15 cellular contexts compared by ENCODE assay signal in the genomic region with DNA sequence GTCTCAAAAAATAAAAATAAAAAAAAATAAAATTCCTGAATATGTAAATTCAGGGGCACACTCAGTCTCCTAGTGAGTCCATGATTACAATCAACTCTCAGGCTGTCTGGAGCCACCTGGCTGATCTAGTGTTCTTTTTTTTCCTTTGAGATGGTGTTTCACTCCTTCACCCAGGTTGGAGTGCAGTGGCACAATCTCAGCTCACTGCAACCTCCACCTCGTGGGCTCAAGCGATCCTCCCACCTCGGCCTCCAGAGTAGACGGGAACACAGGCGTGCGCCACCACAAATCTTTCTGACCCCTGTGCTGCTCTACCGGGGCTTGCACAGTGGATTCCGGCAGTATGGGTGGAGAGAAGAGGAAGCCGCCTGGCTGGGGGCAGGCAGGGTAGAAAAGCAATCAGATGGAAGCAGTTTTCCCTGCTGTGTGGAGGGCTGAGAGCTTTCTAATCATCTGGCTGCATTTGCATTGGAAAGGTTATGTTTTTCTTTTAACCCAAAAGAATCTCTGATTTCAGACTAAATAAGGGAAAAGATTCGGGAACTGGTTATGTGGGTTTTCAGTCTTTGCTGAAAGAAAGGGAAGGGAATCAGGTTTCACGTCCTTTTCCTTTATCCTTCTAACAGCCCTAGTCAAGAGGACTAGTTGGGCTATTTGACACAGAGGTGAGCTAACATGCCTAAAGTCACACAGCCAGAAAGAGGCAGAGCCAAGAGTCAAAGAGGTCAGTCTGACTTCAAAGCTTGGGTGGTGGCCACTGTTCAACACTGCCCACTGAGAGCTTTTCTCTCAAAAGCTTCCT. TPM values are rescaled to one million over a fixed set of nuclear protein-coding genes. Genes with fewer than 3 reads are reported as not detected.
DNase-seq lines count a peak whose midpoint lies in the region; ATAC-seq and TF ChIP-seq lines count a peak whose summit lies in the region.
"Had no signal": no experiment of that assay in that cellular context is flagged by ENCODE, and none has a peak within 500 bp of the region (broad histone marks: within the 10 kb centered on the region; RNA-seq: fewer than 3 reads in every experiment).

No MANE protein-coding gene starts in this region.

- peaks cover 28% of the 10 kb centered on the region for H3K4me1 ChIP-seq in mesenchymal stem cell (ENCODE audit: control insufficient read depth, insufficient read depth, low read depth, low read length)
- no peaks in the 10 kb centered on the region for H3K4me1 ChIP-seq in naive thymus-derived CD4-positive, alpha-beta T cell (ENCODE audit: control insufficient read depth in 2 of 2, insufficient read depth in 2 of 2, low read length in 2 of 2)

- TF ChIP-seq CTCF in Calu3 (IDR thresholded peaks at IDR 0.05; ENCODE audit: unreplicated experiment) (no peak), epithelial cell of esophagus (IDR thresholded peaks at IDR 0.05; ENCODE audit: insufficient read depth, low read depth, low read length, missing control alignments) (no peak)

- H2BK5ac ChIP-seq in mesenchymal stem cell (ENCODE audit: low read depth, low read length, poor library complexity, severe bottlenecking) = no peak overlapping the region

- no peak overlapping the region for H3K4ac ChIP-seq in mesenchymal stem cell (ENCODE audit: low read depth in 1 of 2, low read length in 2 of 2)

- no TSS peak for BruUV-seq in Calu3 (replicated peaks; lab: Mats Ljungman, UMichigan)

- no peaks in the 10 kb centered on the region for H3K9me3 ChIP-seq in mesenchymal stem cell (ENCODE audit: control insufficient read depth, low read length)
- H3K9me3 ChIP-seq in naive thymus-derived CD4-positive, alpha-beta T cell (ENCODE audit: control insufficient read depth in 2 of 3, low read length in 3 of 3) = no peaks in the 10 kb centered on the region
- H3K9me3 ChIP-seq: mucosa of descending colon had no signal

- H2BK12ac ChIP-seq in mesenchymal stem cell (ENCODE audit: low read length in 2 of 2) = no peak overlapping the region

- H3K4me2 ChIP-seq in mesenchymal stem cell (ENCODE audit: low read length, poor library complexity, severe bottlenecking) = no peak overlapping the region

- no peak overlapping the region for H2BK15ac ChIP-seq in mesenchymal stem cell (ENCODE audit: low read depth, poor library complexity, severe bottlenecking)

- H2AK5ac ChIP-seq in mesenchymal stem cell (ENCODE audit: low read length, severe bottlenecking) = peak overlapping the region; percentile 75

- H3K27me3 ChIP-seq in mesenchymal stem cell (ENCODE audit: control insufficient read depth in 1 of 2, insufficient read depth in 1 of 2, low read length in 2 of 2) = no peaks in the 10 kb centered on the region
- no peaks in the 10 kb centered on the region for H3K27me3 ChIP-seq in naive thymus-derived CD4-positive, alpha-beta T cell (ENCODE audit: control insufficient read depth in 2 of 2, insufficient read depth in 2 of 2, low read length in 2 of 2)

- no peak overlapping the region for H3K23ac ChIP-seq in mesenchymal stem cell (ENCODE audit: low read length in 2 of 2)

- POLR2A ChIA-PET in naive thymus-derived CD4-positive, alpha-beta T cell (lab: Charles Lee) = no interaction called here

- H3K9ac ChIP-seq in mesenchymal stem cell (ENCODE audit: low read length) = no peak overlapping the region

- H3K36me3 ChIP-seq in mesenchymal stem cell (ENCODE audit: control insufficient read depth in 1 of 2, insufficient read depth in 2 of 2, low read depth in 1 of 2, low read length in 2 of 2) = peaks cover 44 to 62% of the 10 kb centered on the region in 2 experiments
- peaks cover 0 to 30% (median 0%) of the 10 kb centered on the region in 3 experiments for H3K36me3 ChIP-seq in naive thymus-derived CD4-positive, alpha-beta T cell (ENCODE audit: control insufficient read depth in 2 of 3, insufficient read depth in 3 of 3, low read length in 3 of 3)

- no peak for ATAC-seq in naive thymus-derived CD4-positive, alpha-beta T cell
- ATAC-seq: mucosa of descending colon had no signal

- peaks cover 7% of the 10 kb centered on the region for H3K79me1 ChIP-seq in mesenchymal stem cell (replicated peaks; ENCODE audit: low read length, poor library complexity, severe bottlenecking)

- H3K27ac ChIP-seq in mesenchymal stem cell (ENCODE audit: low read length, poor library complexity, severe bottlenecking) = peak overlapping the region; percentile 27
- no peak overlapping the region for H3K27ac ChIP-seq in naive thymus-derived CD4-positive, alpha-beta T cell (ENCODE audit: low read depth, low read length)

- intact Hi-C loops in Calu3 (cut with micrococcal nuclease; ENCODE audit: unreplicated experiment) = no loop called here
- intact Hi-C loops in naive thymus-derived CD4-positive, alpha-beta T cell (cut with micrococcal nuclease) = no loop called here

- WGBS in mesenchymal stem cell = 93% methylated on average over 11 of the region's 11 CpGs

- H2AFZ ChIP-seq in mesenchymal stem cell (ENCODE audit: low read depth, low read length) = no peak overlapping the region

- H3K4me1 Mint-ChIP-seq in Calu3 (ENCODE audit: low read depth, unreplicated experiment) = peaks cover 32% of the 10 kb centered on the region
- H3K4me1 Mint-ChIP-seq in naive thymus-derived CD4-positive, alpha-beta T cell = peaks cover 0 to 9% (median 5%) of the 10 kb centered on the region in 7 donors
- H3K4me1 Mint-ChIP-seq: IgD-negative memory B cell had no signal

- H3K36me3 Mint-ChIP-seq in Calu3 (ENCODE audit: insufficient read depth, unreplicated experiment) = peaks cover 12% of the 10 kb centered on the region
- peaks cover 6 to 57% (median 18%) of the 10 kb centered on the region in 5 donors for H3K36me3 Mint-ChIP-seq in naive thymus-derived CD4-positive, alpha-beta T cell

- no peak overlapping the region for H3K4me3 Mint-ChIP-seq in Calu3 (ENCODE audit: low read depth, unreplicated experiment)
- no peak overlapping the region for H3K4me3 Mint-ChIP-seq in naive thymus-derived CD4-positive, alpha-beta T cell
- H3K4me3 Mint-ChIP-seq: IgD-negative memory B cell had no signal

- no peaks in the 10 kb centered on the region for H3K9me3 Mint-ChIP-seq in Calu3 (ENCODE audit: low read depth, unreplicated experiment)
- H3K9me3 Mint-ChIP-seq in naive thymus-derived CD4-positive, alpha-beta T cell = peaks cover 0 to 4% (median 0%) of the 10 kb centered on the region in 11 donors
- H3K9me3 Mint-ChIP-seq: IgD-negative memory B cell had no signal

- no peaks in the 10 kb centered on the region for H3K27me3 Mint-ChIP-seq in Calu3 (ENCODE audit: unreplicated experiment)
- H3K27me3 Mint-ChIP-seq in naive thymus-derived CD4-positive, alpha-beta T cell = no peaks in the 10 kb centered on the region
- H3K27me3 Mint-ChIP-seq: IgD-negative memory B cell had no signal

- H4K8ac ChIP-seq in mesenchymal stem cell (ENCODE audit: low read length) = no peak overlapping the region

- no peak overlapping the region for H3K14ac ChIP-seq in mesenchymal stem cell (ENCODE audit: low read length in 2 of 2)

- no peak overlapping the region for H4K91ac ChIP-seq in mesenchymal stem cell (ENCODE audit: low read length)

- CTCF ChIA-PET in Calu3 (lab: Charles Lee) = interaction anchor here (1.6 kb wide), 1 partner anchor 37 kb away, joined by 6 read pairs; the partner anchor contains the start of gene TBC1D2
- CTCF ChIA-PET in naive thymus-derived CD4-positive, alpha-beta T cell (lab: Charles Lee) = no interaction called here

- no peak overlapping the region for H3K27ac Mint-ChIP-seq in Calu3 (ENCODE audit: unreplicated experiment)
- H3K27ac Mint-ChIP-seq in naive thymus-derived CD4-positive, alpha-beta T cell = no peak overlapping the region
- H3K27ac Mint-ChIP-seq: IgD-negative memory B cell had no signal

- peak; percentile 23 for DNase-seq in Calu3
- DNase-seq in NCI-H2196 treated with DMSO at 0.1 percent for 48 hours (lab: John Stamatoyannopoulos, UW; ENCODE audit: unreplicated experiment) = peak; percentile 33
- DNase-seq in epithelial cell of esophagus (ENCODE audit: low read depth) = peak; percentile 43
- DNase-seq in mesenchymal stem cell = no peak
- no peak for DNase-seq in T1000 (lab: John Stamatoyannopoulos, UW)
- DNase-seq in naive thymus-derived CD4-positive, alpha-beta T cell = no peak
- DNase-seq in NCI-H2171 (lab: John Stamatoyannopoulos, UW) = no peak
- no peak for DNase-seq in T-helper 2 cell
- DNase-seq: activated gamma-delta T cell treated with Interleukin-2 at 50 U/mL for 16 hours, AML-193, DND-41, glutamatergic neuron, mucosa of descending colon, NCI-H1105 treated with DMSO at 0.1 percent for 48 hours had no signal

- no peak overlapping the region for H3K18ac ChIP-seq in mesenchymal stem cell (ENCODE audit: low read depth in 1 of 2, low read length in 2 of 2)

- no peak overlapping the region for H2BK120ac ChIP-seq in mesenchymal stem cell (ENCODE audit: low read depth, low read length)

- H3K4me3 ChIP-seq in epithelial cell of esophagus (ENCODE audit: low read length) = no peak overlapping the region
- H3K4me3 ChIP-seq in mesenchymal stem cell (ENCODE audit: insufficient read depth in 1 of 2, low read depth in 1 of 2, low read length in 2 of 2) = no peak overlapping the region
- H3K4me3 ChIP-seq in naive thymus-derived CD4-positive, alpha-beta T cell (ENCODE audit: low read length) = no peak overlapping the region
- H3K4me3 ChIP-seq: mucosa of descending colon had no signal

RNA-seq across cellular contexts. Expression of gene CORO2A, which starts 26.3 kb away (rescaled TPM):
- total RNA-seq in Calu3 (2022) = 24.3 and 30.6 TPM in 2 replicates
- polyA plus RNA-seq in mesenchymal stem cell (2013, experiment 1 of 2) = 2.3 TPM
- 2.3 TPM for polyA plus RNA-seq in mesenchymal stem cell (2013, experiment 2 of 2)
- 1 to 10 TPM; 3.0 to 9.7 (median 7.7) TPM for total RNA-seq in naive thymus-derived CD4-positive, alpha-beta T cell
- polyA plus RNA-seq in naive thymus-derived CD4-positive, alpha-beta T cell = 1 to 10 TPM; 6.6 to 9.0 TPM

RNA-seq across cellular contexts. Expression of gene TBC1D2, which starts 36.7 kb away (rescaled TPM):
- total RNA-seq in Calu3 (2022) = 8.3 TPM in 2 replicates
- polyA plus RNA-seq in mesenchymal stem cell (2013, experiment 1 of 2) = 28.4 TPM
- 27.5 TPM for polyA plus RNA-seq in mesenchymal stem cell (2013, experiment 2 of 2)
- 10 to 100 TPM in 1 of 5 experiments, 1 to 10 TPM in 4; 4.9 to 16.6 (median 8.8) TPM for total RNA-seq in naive thymus-derived CD4-positive, alpha-beta T cell
- 1 to 10 TPM; 3.3 to 8.8 TPM for polyA plus RNA-seq in naive thymus-derived CD4-positive, alpha-beta T cell

Comparison
In these comparisons a context has a peak if more than half of its experiments do, and no peak if none do; other contexts are left out.
1. DNase-seq: peak in Calu3 (single experiment), NCI-H2196 treated with DMSO at 0.1 percent for 48 hours (single experiment) and epithelial cell of esophagus (single experiment); none in mesenchymal stem cell (single experiment), T1000 (single experiment), naive thymus-derived CD4-positive, alpha-beta T cell (0 of 9), NCI-H2171 (single experiment) and T-helper 2 cell (0 of 5).